10 cellular contexts compared by ENCODE assay signal in genomic region chr11:8342821-8343681, GRCh38.
DNase-seq lines count a peak whose midpoint lies in the region; ATAC-seq and TF ChIP-seq lines count a peak whose summit lies in the region.
"Had no signal": no experiment of that assay in that cellular context is flagged by ENCODE, and none has a peak within 500 bp of the region (broad histone marks: within the 10 kb centered on the region; RNA-seq: fewer than 3 reads in every experiment).

No MANE protein-coding gene starts in this region.

- no peaks in the 10 kb centered on the region for H3K27me3 ChIP-seq in mammary epithelial cell (ENCODE audit: insufficient read depth, low read length)
- no peaks in the 10 kb centered on the region for H3K27me3 ChIP-seq in breast epithelium
- no peaks in the 10 kb centered on the region for H3K27me3 ChIP-seq in OCI-LY3 (ENCODE audit: low read depth, low read length)
- H3K27me3 ChIP-seq in effector memory CD4-positive, alpha-beta T cell (replicated peaks; ENCODE audit: control insufficient read depth, insufficient read depth, low read length, poor library complexity, severe bottlenecking), result no peaks in the 10 kb centered on the region

- H3K9ac ChIP-seq in mammary epithelial cell (ENCODE audit: insufficient read depth, low read length), result no peak overlapping the region
- H3K9ac ChIP-seq in OCI-LY3 (ENCODE audit: low read length), result peak overlapping the region; percentile 82

- no peak overlapping the region for H3K4me3 ChIP-seq in mammary epithelial cell (replicated peaks in 1 of 3; ENCODE audit: insufficient read depth in 1 of 3, low read depth in 2 of 3, low read length in 3 of 3)
- H3K4me3 ChIP-seq in breast epithelium, result no peak overlapping the region
- H3K4me3 ChIP-seq in OCI-LY3 (ENCODE audit: low read length), result peak overlapping the region; percentile 73
- no peak overlapping the region for H3K4me3 ChIP-seq in effector memory CD4-positive, alpha-beta T cell (ENCODE audit: insufficient read depth, low read depth, low read length, poor library complexity, severe bottlenecking)
- H3K4me3 ChIP-seq: psoas muscle had no signal

- TF ChIP-seq CTCF in mammary epithelial cell (conservative IDR thresholded peaks at IDR 0.05 in 1 of 2, IDR thresholded peaks at IDR 0.05 in 1 of 2; ENCODE audit: extremely low read depth in 1 of 2, insufficient read depth in 1 of 2, low read depth in 1 of 2, low read length in 2 of 2) (no peak), breast epithelium (IDR thresholded peaks at IDR 0.05) (no peak), OCI-LY3 (IDR thresholded peaks at IDR 0.05; ENCODE audit: low read depth, low read length) (no peak)

- H3K4me1 ChIP-seq in mammary epithelial cell (ENCODE audit: insufficient read depth, low read length) (peaks cover 11% of the 10 kb centered on the region), breast epithelium (no peaks in the 10 kb centered on the region), OCI-LY3 (ENCODE audit: low read length) (peaks cover 61% of the 10 kb centered on the region)
- no peaks in the 10 kb centered on the region for H3K4me1 ChIP-seq in effector memory CD4-positive, alpha-beta T cell (ENCODE audit: control insufficient read depth, insufficient read depth, low read length, poor library complexity, severe bottlenecking)
- H3K4me1 ChIP-seq: psoas muscle had no signal

- in situ Hi-C loops in mammary epithelial cell (cut with MboI; ENCODE audit: low sequenced_read_pairs in 2 of 2), result no loop called here

- H3K27ac Mint-ChIP-seq in stimulated activated naive CD8-positive, alpha-beta T cell treated with anti-CD3 and anti-CD28 coated beads, Interleukin-15, amount 100 ng/mL, for 72 hours, result peak overlapping the region in 1 of 2 donors; percentile 38

- H3K27ac ChIP-seq in mammary epithelial cell (ENCODE audit: insufficient read depth, low read depth, low read length) (no peak overlapping the region), breast epithelium (no peak overlapping the region), OCI-LY3 (ENCODE audit: low read length) (peak overlapping the region; percentile 83)
- H3K27ac ChIP-seq in effector memory CD4-positive, alpha-beta T cell (ENCODE audit: insufficient read depth, low read length, poor library complexity, severe bottlenecking), result no peak overlapping the region
- H3K27ac ChIP-seq: C4-2B, psoas muscle had no signal

- H3K36me3 ChIP-seq in mammary epithelial cell (ENCODE audit: insufficient read depth, low read length), result no peaks in the 10 kb centered on the region
- no peaks in the 10 kb centered on the region for H3K36me3 ChIP-seq in breast epithelium
- H3K36me3 ChIP-seq in OCI-LY3 (replicated peaks; ENCODE audit: low read depth, low read length), result peaks cover 9% of the 10 kb centered on the region
- H3K36me3 ChIP-seq in effector memory CD4-positive, alpha-beta T cell (ENCODE audit: control insufficient read depth, insufficient read depth, low read length), result no peaks in the 10 kb centered on the region

- H3K27me3 Mint-ChIP-seq in stimulated activated naive CD8-positive, alpha-beta T cell treated with anti-CD3 and anti-CD28 coated beads, Interleukin-15, amount 100 ng/mL, for 72 hours, result peaks cover 16% of the 10 kb centered on the region

- peaks cover 4% of the 10 kb centered on the region in 2 donors for H3K9me3 Mint-ChIP-seq in stimulated activated naive CD8-positive, alpha-beta T cell treated with anti-CD3 and anti-CD28 coated beads, Interleukin-15, amount 100 ng/mL, for 72 hours

- H3K9me3 ChIP-seq in mammary epithelial cell (replicated peaks; ENCODE audit: insufficient read depth, low read length) (no peaks in the 10 kb centered on the region), breast epithelium (no peaks in the 10 kb centered on the region), OCI-LY3 (ENCODE audit: insufficient read depth, low read length) (0 out of 2 replicates have a peak, but pooled peaks cover 5% of the 10 kb centered on the region)
- no peaks in the 10 kb centered on the region for H3K9me3 ChIP-seq in effector memory CD4-positive, alpha-beta T cell (ENCODE audit: control insufficient read depth, low read length)
- H3K9me3 ChIP-seq: psoas muscle had no signal

- CTCF ChIA-PET in mammary epithelial cell (lab: Charles Lee; ENCODE audit: low non-redundant PET), result no interaction called here

- H4K20me1 ChIP-seq in mammary epithelial cell (ENCODE audit: insufficient read depth, low read length) (no peaks in the 10 kb centered on the region), OCI-LY3 (ENCODE audit: insufficient read depth, low read length) (no peaks in the 10 kb centered on the region)

- no TSS peak for BruUV-seq in mammary epithelial cell (replicated peaks; lab: Mats Ljungman, UMichigan)

- dilution Hi-C loops in mammary epithelial cell (cut with HindIII; ENCODE audit: low sequenced_read_pairs), result no loop called here

- DNase-seq in mammary epithelial cell (peak; percentile 70), breast epithelium (ENCODE audit: low spot score in 2 of 2) (no peak), NOMO-1 treated with DMSO at 0.1 percent for 48 hours (lab: John Stamatoyannopoulos, UW; ENCODE audit: unreplicated experiment) (no peak), COR-L47 (lab: John Stamatoyannopoulos, UW) (no peak)
- DNase-seq in stimulated activated naive CD8-positive, alpha-beta T cell treated with anti-CD3 and anti-CD28 coated beads, Interleukin-15, amount 100 ng/mL, for 72 hours, result peak; percentile 41 to 44
- no peak for DNase-seq in effector memory CD4-positive, alpha-beta T cell
- DNase-seq: psoas muscle had no signal

- TF ChIP-seq POLR2A in breast epithelium (IDR thresholded peaks at IDR 0.05), result no peak

- H3K4me1 Mint-ChIP-seq in stimulated activated naive CD8-positive, alpha-beta T cell treated with anti-CD3 and anti-CD28 coated beads, Interleukin-15, amount 100 ng/mL, for 72 hours, result peaks cover 19% of the 10 kb centered on the region

- intact Hi-C loops in mammary epithelial cell (cut with micrococcal nuclease), result no loop called here
- intact Hi-C loops in breast epithelium (cut with DNase I; ENCODE audit: low total_unique reads), result no loop called here

- H3K79me2 ChIP-seq in mammary epithelial cell (ENCODE audit: insufficient read depth, low read length), result no peaks in the 10 kb centered on the region
- no peaks in the 10 kb centered on the region for H3K79me2 ChIP-seq in OCI-LY3 (ENCODE audit: low read length)

- peak; percentile 78 for ATAC-seq in HG02623 (IDR thresholded peaks at IDR 0.05; ENCODE audit: unreplicated experiment)
- ATAC-seq in stimulated activated naive CD8-positive, alpha-beta T cell treated with anti-CD3 and anti-CD28 coated beads, Interleukin-15, amount 100 ng/mL, for 72 hours, result peak; percentile 83

- 37% methylated on average over 12 of the region's 18 CpGs for WGBS in mammary epithelial cell (ENCODE audit: low coverage, missing lambda C conversion rate)

- peak overlapping the region in 1 of 2 donors; percentile 47 for H3K4me3 Mint-ChIP-seq in stimulated activated naive CD8-positive, alpha-beta T cell treated with anti-CD3 and anti-CD28 coated beads, Interleukin-15, amount 100 ng/mL, for 72 hours

- H2AFZ ChIP-seq in mammary epithelial cell (ENCODE audit: low read depth, low read length) (no peak overlapping the region), OCI-LY3 (ENCODE audit: low read depth, low read length) (peak overlapping the region; percentile 70)

- H3K4me2 ChIP-seq in mammary epithelial cell (ENCODE audit: insufficient read depth, low read depth, low read length), result no peak overlapping the region
- peak overlapping the region; percentile 99 for H3K4me2 ChIP-seq in OCI-LY3 (ENCODE audit: low read length)

Comparison
In these comparisons a context has a peak if more than half of its experiments do, and no peak if none do; other contexts are left out.
1. DNase-seq: peak in mammary epithelial cell (single experiment) and stimulated activated naive CD8-positive, alpha-beta T cell treated with anti-CD3 and anti-CD28 coated beads, Interleukin-15, amount 100 ng/mL, for 72 hours (2 of 2); none in breast epithelium (0 of 2), NOMO-1 treated with DMSO at 0.1 percent for 48 hours (single experiment), effector memory CD4-positive, alpha-beta T cell (0 of 3) and COR-L47 (single experiment).